In the genomic region with DNA sequence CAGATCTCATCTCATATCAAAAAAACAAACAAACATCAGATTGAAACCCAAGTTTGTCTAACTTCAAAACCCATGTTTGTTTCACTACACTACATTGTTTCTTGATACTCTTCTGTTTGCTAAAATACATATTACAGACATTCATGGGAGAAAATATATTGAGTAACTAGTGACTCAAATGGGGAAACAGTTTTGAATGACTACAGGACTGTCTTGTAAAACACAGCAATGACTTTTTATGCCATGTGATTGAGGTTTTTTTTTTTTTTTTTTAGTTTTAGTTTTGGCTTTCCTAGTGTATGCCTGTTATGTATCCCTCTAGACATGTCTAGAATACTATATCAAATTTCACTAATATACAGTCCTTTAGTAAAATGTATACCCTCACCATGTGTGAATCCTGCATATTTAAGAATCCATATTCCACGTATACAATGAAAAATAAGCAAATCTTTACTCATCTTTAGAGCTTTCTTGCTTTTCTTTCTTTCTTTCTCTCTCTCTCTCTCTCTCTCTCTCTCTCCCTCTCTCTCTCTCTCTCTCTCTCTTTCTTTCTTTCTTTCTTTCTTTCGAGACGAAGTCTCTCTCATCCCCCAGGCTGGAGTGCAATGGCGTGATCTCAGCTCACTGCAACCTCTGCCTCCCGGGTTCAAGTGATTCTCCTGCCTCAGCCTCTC, we compare ENCODE assay signal across 12 cellular contexts. TPM values are rescaled to one million over a fixed set of nuclear protein-coding genes. Genes with fewer than 3 reads are reported as not detected.
DNase-seq lines count a peak whose midpoint lies in the region; ATAC-seq, FAIRE-seq and TF ChIP-seq lines count a peak whose summit lies in the region.
"Had no signal": no experiment of that assay in that cellular context is flagged by ENCODE, and none has a peak within 500 bp of the region (broad histone marks: within the 10 kb centered on the region; RNA-seq: fewer than 3 reads in every experiment).

No MANE protein-coding gene starts in this region.

- H3K27me3 Mint-ChIP-seq in CD14-positive monocyte (ENCODE audit: low read depth in 3 of 3) (no peaks in the 10 kb centered on the region), H9 (ENCODE audit: low read depth) (no peaks in the 10 kb centered on the region; the same call in 1 of the 2 replicates)
- no peaks in the 10 kb centered on the region for H3K27me3 Mint-ChIP-seq in central memory CD8-positive, alpha-beta T cell

- DNase-seq in CD14-positive monocyte (ENCODE audit: low spot score): no peak
- no peak for DNase-seq in central memory CD8-positive, alpha-beta T cell (ENCODE audit: low spot score in 2 of 2)
- no peak for DNase-seq in germinal center (ENCODE audit: low spot score)
- no peak for DNase-seq in effector CD8-positive, alpha-beta T cell (lab: John Stamatoyannopoulos, UW)
- DNase-seq in HTR-8/SVneo (ENCODE audit: insufficient read length, low spot score): no peak
- DNase-seq in H9: no peak
- DNase-seq: DND-41, dorsolateral prefrontal cortex, NCI-H446 treated with DMSO at 0.1 percent for 48 hours had no signal

- no peak overlapping the region for H3K4me2 ChIP-seq in H9 (ENCODE audit: insufficient read depth, insufficient read length, low read length)

- no peak overlapping the region for H2AFZ ChIP-seq in H9 (ENCODE audit: low read length)

- no peak overlapping the region for H3K23ac ChIP-seq in H9 (ENCODE audit: insufficient read length, low read depth, low read length)

- no peaks in the 10 kb centered on the region for H3K79me1 ChIP-seq in H9 (ENCODE audit: insufficient read depth, low read depth, low read length, poor library complexity, severe bottlenecking)

- no peaks in the 10 kb centered on the region for H3K23me2 ChIP-seq in H9 (ENCODE audit: insufficient read length, low read depth, low read length, poor library complexity, severe bottlenecking)

- H2BK15ac ChIP-seq in H9 (ENCODE audit: low read depth, low read length): no peak overlapping the region

- H2AK5ac ChIP-seq in H9 (ENCODE audit: insufficient read length, low read length): no peak overlapping the region

- H3K56ac ChIP-seq in H9 (ENCODE audit: insufficient read length, low read depth, low read length): no peak overlapping the region

- H3K4me1 ChIP-seq in H9 (ENCODE audit: insufficient read depth, low read length): no peaks in the 10 kb centered on the region; the same call in 1 of the 2 replicates

- no peak overlapping the region for H2BK120ac ChIP-seq in H9 (ENCODE audit: low read depth, low read length, poor library complexity, severe bottlenecking)

- H4K5ac ChIP-seq in H9 (ENCODE audit: insufficient read length, low read depth, low read length): no peak overlapping the region

- no peak overlapping the region for H3T11ph ChIP-seq in H9 (ENCODE audit: low read length)

- H3K4me3 Mint-ChIP-seq in CD14-positive monocyte: no peak overlapping the region
- H3K4me3 Mint-ChIP-seq in central memory CD8-positive, alpha-beta T cell: peak overlapping the region; percentile 54
- H3K4me3 Mint-ChIP-seq in H9: no peak overlapping the region

- intact Hi-C loops in CD14-positive monocyte (cut with micrococcal nuclease): loop anchor here in 1 of 2 donors (5.0 kb wide), 1 partner anchor 48 kb away; the partner anchor contains the start of gene SERTAD2

- no peak overlapping the region for H2BK12ac ChIP-seq in H9 (ENCODE audit: insufficient read length, low read depth, low read length)

- no peaks in the 10 kb centered on the region; the same call in 1 of the 2 replicates for H3K27me3 ChIP-seq in H9 (ENCODE audit: insufficient read depth, low read length)
- H3K27me3 ChIP-seq: dorsolateral prefrontal cortex had no signal

- no peaks in the 10 kb centered on the region for H3K79me2 ChIP-seq in H9 (ENCODE audit: insufficient read depth, low read length)

- no peaks in the 10 kb centered on the region for H4K20me1 ChIP-seq in H9 (ENCODE audit: control insufficient read depth, insufficient read depth, insufficient read length)

- H3K36me3 Mint-ChIP-seq in CD14-positive monocyte (peaks cover 0 to 7% of the 10 kb centered on the region in 2 donors), H9 (ENCODE audit: insufficient read depth in 1 of 3, low read depth in 3 of 3) (no peaks in the 10 kb centered on the region)
- H3K36me3 Mint-ChIP-seq in central memory CD8-positive, alpha-beta T cell (ENCODE audit: insufficient read depth): no peaks in the 10 kb centered on the region

- no peak overlapping the region for H3K18ac ChIP-seq in H9 (ENCODE audit: insufficient read length, low read depth, low read length)

- H3K4ac ChIP-seq in H9 (ENCODE audit: low read depth, low read length): no peak overlapping the region

- peak overlapping the region; percentile 89 to 98 (median 97) for H3K27ac Mint-ChIP-seq in CD14-positive monocyte
- peak overlapping the region; percentile 56 for H3K27ac Mint-ChIP-seq in central memory CD8-positive, alpha-beta T cell (ENCODE audit: low read depth)
- peak overlapping the region in 1 of 3 experiments; percentile 50; a peak in 1 of 7 replicates for H3K27ac Mint-ChIP-seq in H9

- WGBS in H9 (ENCODE audit: extremely low coverage, insufficient read length, low lambda C conversion rate): no CpG with 5 or more reads among the region's 5 CpGs

- FAIRE-seq in HTR-8/SVneo (lab: Jason Lieb, UNC): no peak

- H3K9me3 Mint-ChIP-seq in CD14-positive monocyte: peaks cover 0 to 6% (median 0%) of the 10 kb centered on the region in 7 donors
- no peaks in the 10 kb centered on the region for H3K9me3 Mint-ChIP-seq in central memory CD8-positive, alpha-beta T cell
- no peaks in the 10 kb centered on the region for H3K9me3 Mint-ChIP-seq in H9

- peaks cover 50% of the 10 kb centered on the region for H3K4me1 Mint-ChIP-seq in CD14-positive monocyte
- H3K4me1 Mint-ChIP-seq in central memory CD8-positive, alpha-beta T cell: peaks cover 20% of the 10 kb centered on the region
- H3K4me1 Mint-ChIP-seq in H9: peaks cover 13 to 19% of the 10 kb centered on the region in 2 experiments

- H4K91ac ChIP-seq in H9 (ENCODE audit: insufficient read length, low read depth, low read length): no peak overlapping the region

- H2BK5ac ChIP-seq in H9 (ENCODE audit: insufficient read length, low read length): no peak overlapping the region

- no peak overlapping the region for H2BK20ac ChIP-seq in H9 (ENCODE audit: low read depth, low read length, poor library complexity, severe bottlenecking)

- no peak overlapping the region for H3K14ac ChIP-seq in H9 (ENCODE audit: insufficient read depth, low read length)

- ATAC-seq in GM19025 (IDR thresholded peaks at IDR 0.05; ENCODE audit: low read depth, unreplicated experiment) (peak; percentile 38), HG03469 (IDR thresholded peaks at IDR 0.05; ENCODE audit: unreplicated experiment) (peak; percentile 20)
- no peak for ATAC-seq in central memory CD8-positive, alpha-beta T cell (replicated peaks; ENCODE audit: extremely low read depth, poor library complexity, severe bottlenecking)

- no peak overlapping the region for H3K27ac ChIP-seq in H9 (ENCODE audit: insufficient read length, low read depth, low read length)
- H3K27ac ChIP-seq: dorsolateral prefrontal cortex, VCaP had no signal

- no peak overlapping the region for H3K9ac ChIP-seq in H9 (ENCODE audit: extremely low read depth, insufficient read length, low read length)

- TF ChIP-seq CTCF in CD14-positive monocyte (IDR thresholded peaks at IDR 0.05) (no peak), H9 (conservative IDR thresholded peaks at IDR 0.05) (no peak; the same call in 2 of the 3 replicates)

- H4K8ac ChIP-seq in H9 (replicated peaks; ENCODE audit: insufficient read length, low read depth, low read length): no peak overlapping the region

- no peaks in the 10 kb centered on the region for H3K9me3 ChIP-seq in H9 (ENCODE audit: control insufficient read depth, low read depth, low read length)

RNA-seq across cellular contexts. Expression of gene SERTAD2, which starts 46.6 kb away (rescaled TPM):
- 1 to 10 TPM; 8.5 to 8.8 TPM for polyA plus RNA-seq in CD14-positive monocyte
- total RNA-seq in H9 (2021): 3.5 and 3.7 TPM in 2 replicates
